In the genomic region with DNA sequence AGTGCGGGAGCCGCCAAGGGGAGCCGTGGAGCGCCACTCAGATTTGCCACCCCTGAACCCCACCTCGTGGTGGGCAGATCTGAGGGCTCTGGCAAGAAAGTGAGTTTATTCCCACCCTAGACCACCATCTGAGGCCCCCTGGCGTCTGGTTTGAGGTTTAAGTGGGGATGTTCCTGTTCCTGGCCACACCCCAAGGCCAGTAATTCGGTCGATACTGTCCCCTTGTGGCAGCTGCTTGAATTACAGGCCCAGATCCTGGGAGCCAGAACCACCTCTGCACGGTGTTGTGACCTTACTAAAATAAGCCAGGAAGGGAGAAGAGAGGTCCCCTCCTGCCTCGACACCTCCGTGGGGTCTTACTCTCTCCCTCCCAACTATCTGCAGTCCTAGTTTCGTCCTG, we compare ENCODE assay signal across 9 cellular contexts. TPM values are rescaled to one million over a fixed set of nuclear protein-coding genes. Genes with fewer than 3 reads are reported as not detected.
DNase-seq lines count a peak whose midpoint lies in the region; FAIRE-seq and TF ChIP-seq lines count a peak whose summit lies in the region.
"Had no signal": no experiment of that assay in that cellular context is flagged by ENCODE, and none has a peak within 500 bp of the region (broad histone marks: within the 10 kb centered on the region; RNA-seq: fewer than 3 reads in every experiment).

No MANE protein-coding gene starts in this region.

- H3K4me3 ChIP-seq in DOHH2 (ENCODE audit: low read length) (no peak overlapping the region), Loucy (ENCODE audit: low read length, poor library complexity, severe bottlenecking) (no peak overlapping the region), astrocyte (ENCODE audit: insufficient read depth, low read depth, low read length) (no peak overlapping the region), neutrophil (ENCODE audit: low read depth in 1 of 2, low read length in 1 of 2) (no peak overlapping the region)

- H3K27ac Mint-ChIP-seq in astrocyte (ENCODE audit: unreplicated experiment), result no peak overlapping the region

- no peak overlapping the region for H3K27ac ChIP-seq in DOHH2 (ENCODE audit: low read depth, low read length)
- no peak overlapping the region for H3K27ac ChIP-seq in astrocyte (ENCODE audit: low read depth, low read length)
- no peak overlapping the region for H3K27ac ChIP-seq in neutrophil

- no peaks in the 10 kb centered on the region for H3K27me3 Mint-ChIP-seq in astrocyte (ENCODE audit: low read depth, unreplicated experiment)

- H3K9me3 ChIP-seq in DOHH2 (ENCODE audit: control insufficient read depth, insufficient read depth, low read length) (peaks cover 9% of the 10 kb centered on the region; the same call in 1 of the 2 replicates), Loucy (ENCODE audit: insufficient read depth, low read depth, low read length) (no peaks in the 10 kb centered on the region), astrocyte (ENCODE audit: insufficient read depth, low read depth, low read length) (peaks cover 3% of the 10 kb centered on the region), neutrophil (no peaks in the 10 kb centered on the region)

- H2AFZ ChIP-seq in Loucy (ENCODE audit: low read length) (no peak overlapping the region), astrocyte (ENCODE audit: low read depth, low read length) (no peak overlapping the region)

- no peak for FAIRE-seq in astrocyte (lab: Jason Lieb, UNC)

- peak; percentile 93 for TF ChIP-seq CTCF in DOHH2 (IDR thresholded peaks at IDR 0.05; ENCODE audit: low read depth, low read length, poor library complexity, severe bottlenecking)
- TF ChIP-seq CTCF in Loucy (conservative IDR thresholded peaks at IDR 0.05; ENCODE audit: low read length), result peak; percentile 70
- peak; percentile 36 for TF ChIP-seq CTCF in astrocyte (IDR thresholded peaks at IDR 0.05; ENCODE audit: insufficient read depth, low read depth, low read length)
- TF ChIP-seq CTCF in neutrophil (IDR thresholded peaks at IDR 0.05), result peak; percentile 32

- 0 out of 2 replicates have a peak, but pooled peaks cover 1% of the 10 kb centered on the region for H3F3A ChIP-seq in DOHH2 (ENCODE audit: control insufficient read depth, insufficient read depth)
- no peaks in the 10 kb centered on the region for H3F3A ChIP-seq in Loucy (ENCODE audit: low read depth)

- no peaks in the 10 kb centered on the region for H3K27me3 ChIP-seq in DOHH2 (ENCODE audit: control insufficient read depth, low read length)
- H3K27me3 ChIP-seq in Loucy (ENCODE audit: insufficient read depth, low read length, poor library complexity, severe bottlenecking), result no peaks in the 10 kb centered on the region
- no peaks in the 10 kb centered on the region for H3K27me3 ChIP-seq in astrocyte (ENCODE audit: insufficient read depth, low read length)
- no peaks in the 10 kb centered on the region for H3K27me3 ChIP-seq in neutrophil

- H3K9ac ChIP-seq in Loucy (ENCODE audit: low read depth, low read length, poor library complexity, severe bottlenecking), result no peak overlapping the region
- no peak overlapping the region for H3K9ac ChIP-seq in astrocyte (ENCODE audit: low read length)

- peaks cover 22% of the 10 kb centered on the region for H3K36me3 Mint-ChIP-seq in astrocyte (ENCODE audit: low read depth, unreplicated experiment)

- H3K9me2 ChIP-seq in DOHH2 (replicated peaks; ENCODE audit: control insufficient read depth, low read length) (no peaks in the 10 kb centered on the region), Loucy (replicated peaks; ENCODE audit: low read depth, low read length) (no peaks in the 10 kb centered on the region)

- H3K4me1 Mint-ChIP-seq in astrocyte (ENCODE audit: low read depth, unreplicated experiment), result peaks cover 2% of the 10 kb centered on the region

- no peaks in the 10 kb centered on the region for H3K9me3 Mint-ChIP-seq in astrocyte (ENCODE audit: unreplicated experiment)

- H3K4me1 ChIP-seq in DOHH2 (ENCODE audit: control insufficient read depth, low read length) (peaks cover 16% of the 10 kb centered on the region), Loucy (ENCODE audit: insufficient read depth, low read length, poor library complexity, severe bottlenecking) (peaks cover 31% of the 10 kb centered on the region), astrocyte (ENCODE audit: insufficient read depth, low read length) (no peaks in the 10 kb centered on the region), neutrophil (ENCODE audit: control insufficient read depth in 1 of 2, insufficient read depth in 1 of 2, low read depth in 1 of 2, low read length in 1 of 2) (peaks cover 39 to 43% of the 10 kb centered on the region in 2 experiments)

- H3K79me2 ChIP-seq in DOHH2 (ENCODE audit: control insufficient read depth, low read length), result peaks cover 3% of the 10 kb centered on the region
- H3K79me2 ChIP-seq in Loucy (ENCODE audit: insufficient read depth, low read length), result peaks cover 15% of the 10 kb centered on the region
- peaks cover 13% of the 10 kb centered on the region for H3K79me2 ChIP-seq in astrocyte (ENCODE audit: insufficient read depth, low read length)

- H3K36me3 ChIP-seq in DOHH2 (ENCODE audit: control insufficient read depth, low read length), result peaks cover 16% of the 10 kb centered on the region
- H3K36me3 ChIP-seq in Loucy (ENCODE audit: insufficient read depth, low read length), result no peaks in the 10 kb centered on the region; the same call in 1 of the 2 replicates
- peaks cover 3% of the 10 kb centered on the region for H3K36me3 ChIP-seq in astrocyte (ENCODE audit: insufficient read depth, low read length)
- H3K36me3 ChIP-seq in neutrophil, result peaks cover 10% of the 10 kb centered on the region

- no peak overlapping the region for H3K4me3 Mint-ChIP-seq in astrocyte (ENCODE audit: unreplicated experiment)

- DNase-seq in astrocyte (ENCODE audit: low read depth) (no peak), kidney glomerular epithelial cell (lab: John Stamatoyannopoulos, UW) (no peak), NCI-H2196 treated with DMSO at 0.1 percent for 48 hours (lab: John Stamatoyannopoulos, UW; ENCODE audit: unreplicated experiment) (no peak), NCI-H2029 treated with DMSO at 0.1 percent for 48 hours (lab: John Stamatoyannopoulos, UW) (no peak), putamen (ENCODE audit: low spot score) (no peak)

- no peaks in the 10 kb centered on the region for H4K20me1 ChIP-seq in DOHH2 (ENCODE audit: control insufficient read depth, insufficient read depth, low read depth, low read length)
- H4K20me1 ChIP-seq in Loucy (ENCODE audit: insufficient read depth, low read length, poor library complexity, severe bottlenecking), result no peaks in the 10 kb centered on the region
- H4K20me1 ChIP-seq in astrocyte (ENCODE audit: insufficient read depth, low read length), result peaks cover 15% of the 10 kb centered on the region

- no peak overlapping the region for H3K4me2 ChIP-seq in DOHH2 (ENCODE audit: low read length)
- no peak overlapping the region for H3K4me2 ChIP-seq in Loucy (ENCODE audit: low read depth, low read length, poor library complexity, severe bottlenecking)
- H3K4me2 ChIP-seq in astrocyte (ENCODE audit: low read length), result no peak overlapping the region

RNA-seq across cellular contexts. Expression of a gene that starts 3.3 kb away (rescaled TPM):
- total RNA-seq in astrocyte, result 2.6 and 3.3 TPM in 2 replicates

RNA-seq across cellular contexts. Expression of a gene that starts 6.9 kb away (rescaled TPM):
- 57.8 and 65.8 TPM in 2 replicates for total RNA-seq in astrocyte

RNA-seq across cellular contexts. Expression of a gene that starts 30.8 kb away (rescaled TPM):
- total RNA-seq in astrocyte, result 25.0 and 32.6 TPM in 2 replicates

RNA-seq across cellular contexts. Expression of a gene that starts 49.7 kb away (rescaled TPM):
- not detected in 2 replicates for total RNA-seq in astrocyte
- total RNA-seq: renal cortical epithelial cell had no signal

RNA-seq across cellular contexts. Expression of a gene that starts 56.5 kb away (rescaled TPM):
- 18.6 and 19.4 TPM in 2 replicates for total RNA-seq in astrocyte

Comparison
In these comparisons a context has a peak if more than half of its experiments do, and no peak if none do; other contexts are left out.
1. CTCF ChIP-seq: peak in every context shown above with its lines; median percentile 93 in DOHH2; 70 in Loucy; 36 in astrocyte; 32 in neutrophil.